In genomic region chr5:106940986-106941385, GRCh38 we compare ENCODE assay signal across 20 cellular contexts.
DNase-seq lines count a peak whose midpoint lies in the region; ATAC-seq, FAIRE-seq and TF ChIP-seq lines count a peak whose summit lies in the region.
"Had no signal": no experiment of that assay in that cellular context is flagged by ENCODE, and none has a peak within 500 bp of the region (broad histone marks: within the 10 kb centered on the region; RNA-seq: fewer than 3 reads in every experiment).

No MANE protein-coding gene starts in this region.

- no peak overlapping the region for H3K27ac Mint-ChIP-seq in T-helper 17 cell
- H3K27ac Mint-ChIP-seq: activated naive CD8-positive, alpha-beta T cell; activated T-cell treated with anti-CD3 and anti-CD28 coated beads, Interleukin-2, amount 50 U/mL, for 24 hours had no signal

- H3K4me3 ChIP-seq in foreskin fibroblast (ENCODE audit: low read depth in 1 of 2, low read length in 2 of 2) (no peak overlapping the region), retinal pigment epithelial cell (ENCODE audit: low read length) (no peak overlapping the region)
- H3K4me3 ChIP-seq: esophagus squamous epithelium, sigmoid colon had no signal

- FAIRE-seq in RCC 7860 (lab: Jason Lieb, UNC) = peak; percentile 83
- FAIRE-seq: GM12892 had no signal

- TF ChIP-seq CTCF in foreskin fibroblast (IDR thresholded peaks at IDR 0.05; ENCODE audit: low read depth, low read length) (no peak), retinal pigment epithelial cell (conservative IDR thresholded peaks at IDR 0.05; ENCODE audit: low read depth, low read length) (no peak)

- H3K4me1 Mint-ChIP-seq in T-helper 17 cell = no peaks in the 10 kb centered on the region

- no peak overlapping the region for H3K4me3 Mint-ChIP-seq in T-helper 17 cell
- H3K4me3 Mint-ChIP-seq: activated naive CD8-positive, alpha-beta T cell; activated T-cell treated with anti-CD3 and anti-CD28 coated beads, Interleukin-2, amount 50 U/mL, for 24 hours had no signal

- no peaks in the 10 kb centered on the region for H3K9me3 ChIP-seq in T-helper 17 cell (ENCODE audit: control insufficient read depth, low read length, poor library complexity, severe bottlenecking)
- H3K9me3 ChIP-seq: esophagus squamous epithelium, sigmoid colon had no signal

- H3K27me3 Mint-ChIP-seq in T-helper 17 cell = no peaks in the 10 kb centered on the region
- H3K27me3 Mint-ChIP-seq: activated naive CD8-positive, alpha-beta T cell; activated T-cell treated with anti-CD3 and anti-CD28 coated beads, Interleukin-2, amount 50 U/mL, for 24 hours had no signal

- no peaks in the 10 kb centered on the region for H3K36me3 Mint-ChIP-seq in T-helper 17 cell (ENCODE audit: low read depth)
- H3K36me3 Mint-ChIP-seq: activated naive CD8-positive, alpha-beta T cell had no signal

- no peak for ATAC-seq in T-helper 17 cell

- DNase-seq in HS-5 (ENCODE audit: low read depth) = peak; percentile 9
- peak; percentile 78 for DNase-seq in RCC 7860 (ENCODE audit: low spot score)
- DNase-seq in foreskin fibroblast = peak; percentile 1 to 39
- peak; percentile 75 for DNase-seq in retinal pigment epithelial cell (ENCODE audit: low read depth)
- DNase-seq in Kasumi-1 (lab: John Stamatoyannopoulos, UW) = no peak
- DNase-seq in mesenteric fat pad (ENCODE audit: low spot score) = no peak
- no peak for DNase-seq in T-helper 17 cell
- DNase-seq: activated CD4-positive, alpha-beta T cell treated with anti-CD3 and anti-CD28 coated beads, Interleukin-2, amount 50 U/mL, for 4 hours; activated T-cell treated with anti-CD3 and anti-CD28 coated beads, Interleukin-2, amount 50 U/mL, for 24 hours; caudate nucleus; COR-L47; esophagus squamous epithelium; GF-D8; hypothalamus; NCI-H1048; NCI-H526 treated with DMSO at 0.1 percent for 48 hours; occipital lobe; sigmoid colon had no signal

Comparison
In these comparisons a context has a peak if more than half of its experiments do, and no peak if none do; other contexts are left out.
1. DNase-seq: peak in HS-5 (single experiment), RCC 7860 (single experiment), foreskin fibroblast (2 of 2) and retinal pigment epithelial cell (single experiment); none in Kasumi-1 (0 of 2), mesenteric fat pad (single experiment) and T-helper 17 cell (0 of 3).